Comparison of ENCODE assay signal across 22 cellular contexts in the genomic region with DNA sequence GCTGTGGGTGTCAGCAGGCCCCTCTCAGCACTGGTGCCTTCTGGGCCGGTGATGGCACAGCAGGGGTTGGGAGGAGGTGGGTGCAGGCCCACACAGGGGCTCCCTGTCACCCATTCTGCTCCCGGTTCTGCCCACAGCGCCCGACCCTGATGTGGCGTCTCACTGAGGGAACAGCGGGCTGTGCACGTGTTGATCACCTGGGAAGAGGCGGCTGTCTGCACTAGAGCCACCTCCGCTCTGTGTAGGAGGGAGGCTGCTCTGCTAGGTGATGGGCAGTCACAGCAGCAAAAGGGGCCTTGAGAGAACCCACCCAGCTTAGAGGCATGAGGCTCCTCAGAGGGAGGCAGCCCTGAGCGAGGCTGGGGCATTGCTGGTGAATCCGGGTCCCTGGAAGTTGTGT.
"Had no signal": no experiment of that assay in that cellular context is flagged by ENCODE, and none has a peak within 500 bp of the region (broad histone marks: within the 10 kb centered on the region; RNA-seq: fewer than 3 reads in every experiment).

No MANE protein-coding gene starts in this region.

- ATAC-seq: activated CD8-positive, alpha-beta T cell treated with anti-CD3 and anti-CD28 coated beads for 36 hours; T-cell had no signal

- H3K36me3 ChIP-seq: adrenal gland had no signal

- H3K4me1 ChIP-seq: adrenal gland had no signal

- H3K27ac ChIP-seq: adrenal gland had no signal

- FAIRE-seq: K562, TTC549 had no signal

- H3K4me3 ChIP-seq: adrenal gland, K562 had no signal

- H3K9me3 ChIP-seq: adrenal gland had no signal

- DNase-seq: activated CD4-positive, CD25-positive, alpha-beta regulatory T cell; activated CD8-positive, alpha-beta memory T cell treated with anti-CD3 and anti-CD28 coated beads, Interleukin-2, amount 50 U/mL, for 48 hours; activated CD8-positive, alpha-beta T cell treated with anti-CD3 and anti-CD28 coated beads for 36 hours; activated naive CD4-positive, alpha-beta T cell treated with anti-CD3 and anti-CD28 coated beads, Interleukin-2, amount 50 U/mL, for 16 hours; activated naive CD8-positive, alpha-beta T cell treated with anti-CD3 and anti-CD28 coated beads, Interleukin-2, amount 10 ng/mL, durations not matched to agents 7 days and 5 days; activated T-cell treated with anti-CD3 and anti-CD28 coated beads, Interleukin-2, amount 50 U/mL, for 1 hour; adrenal gland; anterior cingulate cortex; Kasumi-1; NCI-H1930; NCI-H2107; NCI-H2171 treated with DMSO at 0.1 percent for 48 hours; NCI-H226; NCI-H510A; NCI-H526 treated with DMSO at 0.1 percent for 48 hours; NCI-H82; SIG-M5; T-cell; T-helper 2 cell; T1000 had no signal
